16 cellular contexts compared by ENCODE assay signal in the genomic region with DNA sequence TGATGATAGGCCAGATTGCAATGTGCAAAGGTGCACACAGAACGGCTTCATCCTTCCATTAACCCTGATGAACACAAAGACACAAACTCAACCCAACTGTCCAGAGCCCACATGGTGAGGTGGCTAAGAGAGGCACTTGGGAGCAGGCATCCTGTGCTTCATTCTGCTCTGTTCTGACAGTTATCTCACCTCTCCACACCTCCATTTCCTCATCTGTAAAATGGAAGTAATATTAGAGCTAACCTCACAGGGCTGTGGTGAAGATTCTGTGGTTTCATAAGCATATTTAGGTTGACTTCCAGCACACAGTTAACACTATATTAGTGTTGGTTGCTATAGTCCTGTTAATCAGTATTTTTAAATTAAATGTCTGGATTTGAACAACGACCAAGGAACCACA.
DNase-seq lines count a peak whose midpoint lies in the region; ATAC-seq and TF ChIP-seq lines count a peak whose summit lies in the region.
"Had no signal": no experiment of that assay in that cellular context is flagged by ENCODE, and none has a peak within 500 bp of the region (broad histone marks: within the 10 kb centered on the region; RNA-seq: fewer than 3 reads in every experiment).

No MANE protein-coding gene starts in this region.

- no peak overlapping the region for H3K4me3 Mint-ChIP-seq in activated CD8-positive, alpha-beta T cell treated with anti-CD3 and anti-CD28 coated beads, Interleukin-2, amount 10 ng/mL, durations not matched to agents 7 days and 5 days
- no peak overlapping the region for H3K4me3 Mint-ChIP-seq in activated CD8-positive, alpha-beta T cell treated with anti-CD3 and anti-CD28 coated beads for 36 hours
- no peak overlapping the region for H3K4me3 Mint-ChIP-seq in CD4-positive, CD25-positive, alpha-beta regulatory T cell
- peak overlapping the region; percentile 61 for H3K4me3 Mint-ChIP-seq in central memory CD8-positive, alpha-beta T cell
- no peak overlapping the region for H3K4me3 Mint-ChIP-seq in stimulated activated effector memory CD8-positive, alpha-beta T cell treated with anti-CD3 and anti-CD28 coated beads, Interleukin-12 subunit alpha, Interleukin-12 subunit beta, amount 100 ng/mL, for 72 hours
- H3K4me3 Mint-ChIP-seq in naive thymus-derived CD8-positive, alpha-beta T cell: no peak overlapping the region
- no peak overlapping the region for H3K4me3 Mint-ChIP-seq in naive thymus-derived CD4-positive, alpha-beta T cell
- H3K4me3 Mint-ChIP-seq: H9, IgD-negative memory B cell had no signal

- POLR2A ChIA-PET in activated CD8-positive, alpha-beta T cell treated with anti-CD3 and anti-CD28 coated beads, Interleukin-2, amount 10 ng/mL, durations not matched to agents 7 days and 5 days (lab: Charles Lee): no interaction called here
- POLR2A ChIA-PET in activated CD8-positive, alpha-beta T cell treated with anti-CD3 and anti-CD28 coated beads for 36 hours (lab: Charles Lee): no interaction called here
- POLR2A ChIA-PET in naive thymus-derived CD8-positive, alpha-beta T cell (lab: Charles Lee): no interaction called here
- POLR2A ChIA-PET in naive thymus-derived CD4-positive, alpha-beta T cell (lab: Charles Lee): no interaction called here

- H3K9me3 ChIP-seq in CD4-positive, CD25-positive, alpha-beta regulatory T cell (ENCODE audit: control insufficient read depth in 2 of 2, low read length in 2 of 2): no peaks in the 10 kb centered on the region
- H3K9me3 ChIP-seq in naive thymus-derived CD4-positive, alpha-beta T cell (ENCODE audit: control insufficient read depth in 2 of 3, low read length in 3 of 3): no peaks in the 10 kb centered on the region
- H3K9me3 ChIP-seq: Caco-2 had no signal

- TF ChIP-seq CTCF in activated CD8-positive, alpha-beta T cell treated with anti-CD3 and anti-CD28 coated beads for 36 hours (IDR thresholded peaks at IDR 0.05): no peak

- no peak overlapping the region for H3K27ac ChIP-seq in CD4-positive, CD25-positive, alpha-beta regulatory T cell (ENCODE audit: insufficient read depth, low read length, poor library complexity, severe bottlenecking)
- H3K27ac ChIP-seq in naive thymus-derived CD4-positive, alpha-beta T cell (ENCODE audit: low read depth, low read length): no peak overlapping the region
- H3K27ac ChIP-seq: 22Rv1 had no signal

- ATAC-seq in activated CD8-positive, alpha-beta T cell treated with anti-CD3 and anti-CD28 coated beads, Interleukin-2, amount 10 ng/mL, durations not matched to agents 7 days and 5 days: no peak
- ATAC-seq in activated CD8-positive, alpha-beta T cell treated with anti-CD3 and anti-CD28 coated beads for 36 hours: no peak
- no peak for ATAC-seq in CD4-positive, CD25-positive, alpha-beta regulatory T cell (ENCODE audit: low read depth in 2 of 2)
- peak; percentile 78 for ATAC-seq in central memory CD8-positive, alpha-beta T cell (replicated peaks; ENCODE audit: extremely low read depth, poor library complexity, severe bottlenecking)
- ATAC-seq in stimulated activated effector memory CD8-positive, alpha-beta T cell treated with anti-CD3 and anti-CD28 coated beads, Interleukin-12 subunit alpha, Interleukin-12 subunit beta, amount 100 ng/mL, for 72 hours: peak; percentile 26
- ATAC-seq in naive thymus-derived CD8-positive, alpha-beta T cell: no peak
- no peak for ATAC-seq in naive thymus-derived CD4-positive, alpha-beta T cell

- H3K27me3 ChIP-seq in CD4-positive, CD25-positive, alpha-beta regulatory T cell (ENCODE audit: control insufficient read depth, insufficient read depth, low read length): no peaks in the 10 kb centered on the region
- no peaks in the 10 kb centered on the region for H3K27me3 ChIP-seq in naive thymus-derived CD4-positive, alpha-beta T cell (ENCODE audit: control insufficient read depth in 2 of 2, insufficient read depth in 2 of 2, low read length in 2 of 2)

- H3K9me3 Mint-ChIP-seq in activated CD8-positive, alpha-beta T cell treated with anti-CD3 and anti-CD28 coated beads, Interleukin-2, amount 10 ng/mL, durations not matched to agents 7 days and 5 days (ENCODE audit: insufficient read depth): no peaks in the 10 kb centered on the region
- no peaks in the 10 kb centered on the region for H3K9me3 Mint-ChIP-seq in activated CD8-positive, alpha-beta T cell treated with anti-CD3 and anti-CD28 coated beads for 36 hours
- H3K9me3 Mint-ChIP-seq in CD4-positive, CD25-positive, alpha-beta regulatory T cell: peaks cover 0 to 2% (median 0%) of the 10 kb centered on the region in 7 donors
- no peaks in the 10 kb centered on the region for H3K9me3 Mint-ChIP-seq in central memory CD8-positive, alpha-beta T cell
- H3K9me3 Mint-ChIP-seq in stimulated activated effector memory CD8-positive, alpha-beta T cell treated with anti-CD3 and anti-CD28 coated beads, Interleukin-12 subunit alpha, Interleukin-12 subunit beta, amount 100 ng/mL, for 72 hours: no peaks in the 10 kb centered on the region
- H3K9me3 Mint-ChIP-seq in naive thymus-derived CD8-positive, alpha-beta T cell: no peaks in the 10 kb centered on the region
- peaks cover 0 to 2% (median 0%) of the 10 kb centered on the region in 11 donors for H3K9me3 Mint-ChIP-seq in naive thymus-derived CD4-positive, alpha-beta T cell
- H3K9me3 Mint-ChIP-seq: CD8-positive, alpha-beta memory T cell; H9 had no signal

- H3K36me3 Mint-ChIP-seq in activated CD8-positive, alpha-beta T cell treated with anti-CD3 and anti-CD28 coated beads, Interleukin-2, amount 10 ng/mL, durations not matched to agents 7 days and 5 days (ENCODE audit: low read depth): no peaks in the 10 kb centered on the region
- H3K36me3 Mint-ChIP-seq in activated CD8-positive, alpha-beta T cell treated with anti-CD3 and anti-CD28 coated beads for 36 hours (ENCODE audit: low read depth): no peaks in the 10 kb centered on the region
- H3K36me3 Mint-ChIP-seq in CD4-positive, CD25-positive, alpha-beta regulatory T cell: peaks cover 17% of the 10 kb centered on the region
- peaks cover 12% of the 10 kb centered on the region for H3K36me3 Mint-ChIP-seq in central memory CD8-positive, alpha-beta T cell (ENCODE audit: insufficient read depth)
- peaks cover 5% of the 10 kb centered on the region for H3K36me3 Mint-ChIP-seq in stimulated activated effector memory CD8-positive, alpha-beta T cell treated with anti-CD3 and anti-CD28 coated beads, Interleukin-12 subunit alpha, Interleukin-12 subunit beta, amount 100 ng/mL, for 72 hours
- H3K36me3 Mint-ChIP-seq in naive thymus-derived CD8-positive, alpha-beta T cell: peaks cover 0 to 3% (median 2%) of the 10 kb centered on the region in 3 donors
- H3K36me3 Mint-ChIP-seq in naive thymus-derived CD4-positive, alpha-beta T cell: peaks cover 0 to 34% (median 3%) of the 10 kb centered on the region in 5 donors

- no peak overlapping the region for H3K4me3 ChIP-seq in CD4-positive, CD25-positive, alpha-beta regulatory T cell (ENCODE audit: low read depth, low read length)
- H3K4me3 ChIP-seq in naive thymus-derived CD4-positive, alpha-beta T cell (ENCODE audit: low read length): no peak overlapping the region

- CTCF ChIA-PET in activated CD8-positive, alpha-beta T cell treated with anti-CD3 and anti-CD28 coated beads, Interleukin-2, amount 10 ng/mL, durations not matched to agents 7 days and 5 days (lab: Charles Lee): no interaction called here
- CTCF ChIA-PET in activated CD8-positive, alpha-beta T cell treated with anti-CD3 and anti-CD28 coated beads for 36 hours (lab: Charles Lee): interaction anchor here (1.3 kb wide), 1 partner anchor 211 kb away, joined by 4 read pairs; no protein-coding TSS in a partner anchor
- CTCF ChIA-PET in naive thymus-derived CD4-positive, alpha-beta T cell (lab: Charles Lee): no interaction called here

- no peaks in the 10 kb centered on the region for H3K27me3 Mint-ChIP-seq in activated CD8-positive, alpha-beta T cell treated with anti-CD3 and anti-CD28 coated beads, Interleukin-2, amount 10 ng/mL, durations not matched to agents 7 days and 5 days (ENCODE audit: low read depth)
- no peaks in the 10 kb centered on the region for H3K27me3 Mint-ChIP-seq in activated CD8-positive, alpha-beta T cell treated with anti-CD3 and anti-CD28 coated beads for 36 hours
- no peaks in the 10 kb centered on the region for H3K27me3 Mint-ChIP-seq in CD4-positive, CD25-positive, alpha-beta regulatory T cell
- H3K27me3 Mint-ChIP-seq in central memory CD8-positive, alpha-beta T cell: no peaks in the 10 kb centered on the region
- no peaks in the 10 kb centered on the region for H3K27me3 Mint-ChIP-seq in naive thymus-derived CD8-positive, alpha-beta T cell
- no peaks in the 10 kb centered on the region for H3K27me3 Mint-ChIP-seq in naive thymus-derived CD4-positive, alpha-beta T cell
- H3K27me3 Mint-ChIP-seq: CD8-positive, alpha-beta memory T cell; IgD-negative memory B cell had no signal

- H3K4me1 ChIP-seq in CD4-positive, CD25-positive, alpha-beta regulatory T cell (ENCODE audit: control insufficient read depth, insufficient read depth, low read length, poor library complexity, severe bottlenecking): no peaks in the 10 kb centered on the region
- peaks cover 0 to 3% of the 10 kb centered on the region in 2 donors for H3K4me1 ChIP-seq in naive thymus-derived CD4-positive, alpha-beta T cell (ENCODE audit: control insufficient read depth in 2 of 2, insufficient read depth in 2 of 2, low read length in 2 of 2)
- H3K4me1 ChIP-seq: Caco-2 had no signal

- DNase-seq in activated CD8-positive, alpha-beta T cell treated with anti-CD3 and anti-CD28 coated beads, Interleukin-2, amount 10 ng/mL, durations not matched to agents 7 days and 5 days: peak; percentile 30
- no peak for DNase-seq in activated CD8-positive, alpha-beta T cell treated with anti-CD3 and anti-CD28 coated beads for 36 hours
- peak in 1 of 3 donors; percentile 25 for DNase-seq in CD4-positive, CD25-positive, alpha-beta regulatory T cell
- DNase-seq in central memory CD8-positive, alpha-beta T cell (ENCODE audit: low spot score in 2 of 2): no peak
- no peak for DNase-seq in stimulated activated effector memory CD8-positive, alpha-beta T cell treated with anti-CD3 and anti-CD28 coated beads, Interleukin-12 subunit alpha, Interleukin-12 subunit beta, amount 100 ng/mL, for 72 hours (ENCODE audit: low spot score in 2 of 2)
- no peak for DNase-seq in naive thymus-derived CD8-positive, alpha-beta T cell
- DNase-seq in naive thymus-derived CD4-positive, alpha-beta T cell: no peak
- DNase-seq: AML-193; C1 segment of cervical spinal cord; Caco-2; CD8-positive, alpha-beta memory T cell; GF-D8; GOT3; H9 had no signal

- peaks cover 11% of the 10 kb centered on the region for H3K4me1 Mint-ChIP-seq in activated CD8-positive, alpha-beta T cell treated with anti-CD3 and anti-CD28 coated beads, Interleukin-2, amount 10 ng/mL, durations not matched to agents 7 days and 5 days (ENCODE audit: low read depth)
- H3K4me1 Mint-ChIP-seq in activated CD8-positive, alpha-beta T cell treated with anti-CD3 and anti-CD28 coated beads for 36 hours (ENCODE audit: low read depth): no peaks in the 10 kb centered on the region
- H3K4me1 Mint-ChIP-seq in CD4-positive, CD25-positive, alpha-beta regulatory T cell: peaks cover 2 to 15% (median 9%) of the 10 kb centered on the region in 4 donors
- H3K4me1 Mint-ChIP-seq in central memory CD8-positive, alpha-beta T cell: peaks cover 67% of the 10 kb centered on the region
- H3K4me1 Mint-ChIP-seq in stimulated activated effector memory CD8-positive, alpha-beta T cell treated with anti-CD3 and anti-CD28 coated beads, Interleukin-12 subunit alpha, Interleukin-12 subunit beta, amount 100 ng/mL, for 72 hours: peaks cover 39% of the 10 kb centered on the region
- peaks cover 0 to 9% (median 0%) of the 10 kb centered on the region in 4 donors for H3K4me1 Mint-ChIP-seq in naive thymus-derived CD8-positive, alpha-beta T cell
- peaks cover 0 to 12% (median 6%) of the 10 kb centered on the region in 7 donors for H3K4me1 Mint-ChIP-seq in naive thymus-derived CD4-positive, alpha-beta T cell

- H3K27ac Mint-ChIP-seq in activated CD8-positive, alpha-beta T cell treated with anti-CD3 and anti-CD28 coated beads, Interleukin-2, amount 10 ng/mL, durations not matched to agents 7 days and 5 days: no peak overlapping the region
- H3K27ac Mint-ChIP-seq in activated CD8-positive, alpha-beta T cell treated with anti-CD3 and anti-CD28 coated beads for 36 hours: no peak overlapping the region
- peak overlapping the region in 2 of 3 donors; percentile 2 to 62 for H3K27ac Mint-ChIP-seq in CD4-positive, CD25-positive, alpha-beta regulatory T cell
- peak overlapping the region; percentile 58 for H3K27ac Mint-ChIP-seq in central memory CD8-positive, alpha-beta T cell (ENCODE audit: low read depth)
- H3K27ac Mint-ChIP-seq in stimulated activated effector memory CD8-positive, alpha-beta T cell treated with anti-CD3 and anti-CD28 coated beads, Interleukin-12 subunit alpha, Interleukin-12 subunit beta, amount 100 ng/mL, for 72 hours: peak overlapping the region; percentile 52
- no peak overlapping the region for H3K27ac Mint-ChIP-seq in naive thymus-derived CD8-positive, alpha-beta T cell
- H3K27ac Mint-ChIP-seq in naive thymus-derived CD4-positive, alpha-beta T cell: no peak overlapping the region
- H3K27ac Mint-ChIP-seq: IgD-negative memory B cell had no signal

- intact Hi-C loops in activated CD8-positive, alpha-beta T cell treated with anti-CD3 and anti-CD28 coated beads for 36 hours (cut with micrococcal nuclease): no loop called here
- intact Hi-C loops in naive thymus-derived CD4-positive, alpha-beta T cell (cut with micrococcal nuclease): no loop called here

- peaks cover 5% of the 10 kb centered on the region for H3K36me3 ChIP-seq in CD4-positive, CD25-positive, alpha-beta regulatory T cell (ENCODE audit: control insufficient read depth, insufficient read depth, low read length)
- no peaks in the 10 kb centered on the region for H3K36me3 ChIP-seq in naive thymus-derived CD4-positive, alpha-beta T cell (ENCODE audit: control insufficient read depth in 2 of 3, insufficient read depth in 3 of 3, low read length in 3 of 3)

Comparison
In these comparisons a context has a peak if more than half of its experiments do, and no peak if none do; other contexts are left out.
1. ATAC-seq: peak in central memory CD8-positive, alpha-beta T cell (single experiment) and stimulated activated effector memory CD8-positive, alpha-beta T cell treated with anti-CD3 and anti-CD28 coated beads, Interleukin-12 subunit alpha, Interleukin-12 subunit beta, amount 100 ng/mL, for 72 hours (single experiment); none in activated CD8-positive, alpha-beta T cell treated with anti-CD3 and anti-CD28 coated beads, Interleukin-2, amount 10 ng/mL, durations not matched to agents 7 days and 5 days (single experiment), activated CD8-positive, alpha-beta T cell treated with anti-CD3 and anti-CD28 coated beads for 36 hours (single experiment), CD4-positive, CD25-positive, alpha-beta regulatory T cell (0 of 2), naive thymus-derived CD8-positive, alpha-beta T cell (0 of 2) and naive thymus-derived CD4-positive, alpha-beta T cell (single experiment).
2. H3K27ac Mint-ChIP-seq: peak in CD4-positive, CD25-positive, alpha-beta regulatory T cell (2 of 3), central memory CD8-positive, alpha-beta T cell (single experiment) and stimulated activated effector memory CD8-positive, alpha-beta T cell treated with anti-CD3 and anti-CD28 coated beads, Interleukin-12 subunit alpha, Interleukin-12 subunit beta, amount 100 ng/mL, for 72 hours (single experiment); none in activated CD8-positive, alpha-beta T cell treated with anti-CD3 and anti-CD28 coated beads, Interleukin-2, amount 10 ng/mL, durations not matched to agents 7 days and 5 days (single experiment), activated CD8-positive, alpha-beta T cell treated with anti-CD3 and anti-CD28 coated beads for 36 hours (single experiment), naive thymus-derived CD8-positive, alpha-beta T cell (0 of 10) and naive thymus-derived CD4-positive, alpha-beta T cell (0 of 9).